13 cellular contexts compared by ENCODE assay signal in the genomic region with DNA sequence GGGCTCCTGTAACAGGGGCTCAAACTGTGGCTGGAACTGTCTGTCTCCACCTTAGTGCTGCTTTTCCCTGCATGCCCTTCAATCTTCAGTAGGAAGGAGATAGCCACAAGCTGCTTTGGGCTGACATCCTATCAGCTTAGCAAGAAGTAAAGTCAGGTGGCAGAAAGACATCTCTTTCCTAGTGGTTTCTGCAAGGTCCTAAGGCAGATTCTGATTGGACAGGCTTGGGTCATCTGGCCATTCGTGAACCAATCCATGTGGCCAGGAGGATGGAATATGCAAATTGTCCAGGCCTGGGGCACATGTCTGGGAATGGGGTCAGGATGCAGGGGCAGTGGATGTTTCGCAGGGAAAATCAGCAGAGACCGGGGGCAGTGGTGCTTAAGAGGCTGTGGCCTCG. TPM values are rescaled to one million over a fixed set of nuclear protein-coding genes. Genes with fewer than 3 reads are reported as not detected.
DNase-seq lines count a peak whose midpoint lies in the region; ATAC-seq, FAIRE-seq and TF ChIP-seq lines count a peak whose summit lies in the region.
"Had no signal": no experiment of that assay in that cellular context is flagged by ENCODE, and none has a peak within 500 bp of the region (broad histone marks: within the 10 kb centered on the region; RNA-seq: fewer than 3 reads in every experiment).

No MANE protein-coding gene starts in this region.

- no peaks in the 10 kb centered on the region for H3K27me3 Mint-ChIP-seq in astrocyte (ENCODE audit: low read depth, unreplicated experiment)

- no peak overlapping the region for H3K9ac ChIP-seq in astrocyte (ENCODE audit: low read length)

- FAIRE-seq in astrocyte (lab: Jason Lieb, UNC) = no peak

- TF ChIP-seq CTCF in astrocyte (IDR thresholded peaks at IDR 0.05; ENCODE audit: insufficient read depth, low read depth, low read length) = no peak

- ATAC-seq in HG02973 (IDR thresholded peaks at IDR 0.05; ENCODE audit: unreplicated experiment) = no peak
- ATAC-seq in HG03469 (IDR thresholded peaks at IDR 0.05; ENCODE audit: unreplicated experiment) = no peak
- no peak for ATAC-seq in HG03520 (IDR thresholded peaks at IDR 0.05; ENCODE audit: unreplicated experiment)

- H3K27ac Mint-ChIP-seq in astrocyte (ENCODE audit: unreplicated experiment) = peak overlapping the region; percentile 62

- no peak overlapping the region for H3K27ac ChIP-seq in astrocyte (ENCODE audit: low read depth, low read length)
- H3K27ac ChIP-seq: HL-60 had no signal

- H3K79me2 ChIP-seq in astrocyte (ENCODE audit: insufficient read depth, low read length) = peaks cover 21% of the 10 kb centered on the region

- H3K4me1 ChIP-seq in astrocyte (ENCODE audit: insufficient read depth, low read length) = peaks cover 21% of the 10 kb centered on the region

- H2AFZ ChIP-seq in astrocyte (ENCODE audit: low read depth, low read length) = no peak overlapping the region

- no peak overlapping the region for H3K4me2 ChIP-seq in astrocyte (ENCODE audit: low read length)

- peaks cover 26% of the 10 kb centered on the region for H3K4me1 Mint-ChIP-seq in astrocyte (ENCODE audit: low read depth, unreplicated experiment)

- peaks cover 3% of the 10 kb centered on the region for H3K36me3 ChIP-seq in astrocyte (ENCODE audit: insufficient read depth, low read length)

- DNase-seq in EL = peak; percentile 50
- DNase-seq in M059J (ENCODE audit: low read depth) = peak; percentile 60
- DNase-seq in astrocyte (ENCODE audit: low read depth) = peak; percentile 45
- peak; percentile 45 to 57 for DNase-seq in lung microvascular endothelial cell (ENCODE audit: low read depth in 2 of 2)
- no peak for DNase-seq in activated naive CD4-positive, alpha-beta T cell (lab: John Stamatoyannopoulos, UW)
- DNase-seq: activated CD4-positive, alpha-beta T cell treated with anti-CD3 and anti-CD28 coated beads for 48 hours; NCI-H774 had no signal

- no peaks in the 10 kb centered on the region for H3K27me3 ChIP-seq in astrocyte (ENCODE audit: insufficient read depth, low read length)

- H4K20me1 ChIP-seq in astrocyte (ENCODE audit: insufficient read depth, low read length) = no peaks in the 10 kb centered on the region

- H3K4me3 ChIP-seq in astrocyte (ENCODE audit: insufficient read depth, low read depth, low read length) = no peak overlapping the region

- H3K4me3 Mint-ChIP-seq in astrocyte (ENCODE audit: unreplicated experiment) = no peak overlapping the region

- H3K9me3 Mint-ChIP-seq in astrocyte (ENCODE audit: unreplicated experiment) = no peaks in the 10 kb centered on the region
- H3K9me3 Mint-ChIP-seq: nephron had no signal

- peaks cover 12% of the 10 kb centered on the region for H3K36me3 Mint-ChIP-seq in astrocyte (ENCODE audit: low read depth, unreplicated experiment)

- no peaks in the 10 kb centered on the region for H3K9me3 ChIP-seq in astrocyte (ENCODE audit: insufficient read depth, low read depth, low read length)

RNA-seq across cellular contexts. Expression of a gene that starts 5.2 kb away (rescaled TPM):
- 28.8 and 47.2 TPM in 2 replicates for total RNA-seq in M059J (2014; rRNA removed; shearing (Covaris generic))
- 20.9 and 23.5 TPM in 2 replicates for total RNA-seq in astrocyte
- 13.1 and 15.9 TPM in 2 replicates for total RNA-seq in lung microvascular endothelial cell

RNA-seq across cellular contexts. Expression of a gene that starts 5.5 kb away (rescaled TPM):
- 21.3 and 43.1 TPM in 2 replicates for total RNA-seq in M059J (2014; rRNA removed; shearing (Covaris generic))
- total RNA-seq in astrocyte (52.8 and 53.5 TPM in 2 replicates), lung microvascular endothelial cell (30.2 and 31.4 TPM in 2 replicates)

RNA-seq across cellular contexts. Expression of a gene that starts 30.5 kb away (rescaled TPM):
- 7.7 and 13.5 TPM in 2 replicates for total RNA-seq in M059J (2014; rRNA removed; shearing (Covaris generic))
- total RNA-seq in astrocyte (27.9 and 33.7 TPM in 2 replicates), lung microvascular endothelial cell (3.8 and 4.6 TPM in 2 replicates)

RNA-seq across cellular contexts. Expression of a gene that starts 41.2 kb away (rescaled TPM):
- total RNA-seq in M059J (2014; rRNA removed; shearing (Covaris generic)) = not detected in 2 replicates
- total RNA-seq in astrocyte (not detected in 2 replicates), lung microvascular endothelial cell (not detected in 2 replicates)
- total RNA-seq: urinary bladder had no signal

RNA-seq across cellular contexts. Expression of a gene that starts 55.2 kb away (rescaled TPM):
- total RNA-seq in M059J (2014; rRNA removed; shearing (Covaris generic)) = not detected in 2 replicates
- 0.43 and 0.48 TPM in 2 replicates for total RNA-seq in astrocyte
- not detected in 2 replicates for total RNA-seq in lung microvascular endothelial cell

Comparison
In these comparisons a context has a peak if more than half of its experiments do, and no peak if none do; other contexts are left out.
1. DNase-seq: peak in EL (single experiment), M059J (single experiment), astrocyte (single experiment) and lung microvascular endothelial cell (2 of 2); none in activated naive CD4-positive, alpha-beta T cell (0 of 4).